In genomic region chr6:148757944-148758343, GRCh38 we compare ENCODE assay signal across 10 cellular contexts. TPM values are rescaled to one million over a fixed set of nuclear protein-coding genes. Genes with fewer than 3 reads are reported as not detected.
A peak's percentile ranks its signal among the peaks of the same experiment; 100 is the strongest.
DNase-seq lines count a peak whose midpoint lies in the region; ATAC-seq and TF ChIP-seq lines count a peak whose summit lies in the region.
"Had no signal": no experiment of that assay in that cellular context is flagged by ENCODE, and none has a peak within 500 bp of the region (broad histone marks: within the 10 kb centered on the region; RNA-seq: fewer than 3 reads in every experiment).

No MANE protein-coding gene starts in this region.

- no peaks in the 10 kb centered on the region for H3K36me3 Mint-ChIP-seq in activated T-cell treated with anti-CD3 and anti-CD28 coated beads, Interleukin-2, amount 50 U/mL, for 24 hours (ENCODE audit: low read depth)
- peaks cover 9% of the 10 kb centered on the region for H3K36me3 Mint-ChIP-seq in stimulated activated memory B cell treated with anti-CD40 and anti-IgM and Interleukin-4, amounts not matched to agents 10 μg/mL and 1 μg/mL and 100 μg/mL, for 72 hours

- H3K27ac ChIP-seq in OCI-LY7 (ENCODE audit: low read depth, low read length, poor library complexity, severe bottlenecking) (peak overlapping the region; percentile 94), SK-N-SH (ENCODE audit: low read depth in 2 of 2, low read length in 1 of 2) (no peak overlapping the region)
- H3K27ac ChIP-seq: VCaP had no signal

- no peaks in the 10 kb centered on the region for H3K9me3 ChIP-seq in OCI-LY7 (ENCODE audit: low read length)
- H3K9me3 ChIP-seq in SK-N-SH: no peaks in the 10 kb centered on the region

- no peak for TF ChIP-seq RAD21 in SK-N-SH (IDR thresholded peaks at IDR 0.05; ENCODE audit: low read length)

- H3K4me1 ChIP-seq in OCI-LY7 (ENCODE audit: insufficient read depth, low read length, poor library complexity, severe bottlenecking): peaks cover 62% of the 10 kb centered on the region
- no peaks in the 10 kb centered on the region for H3K4me1 ChIP-seq in SK-N-SH (ENCODE audit: control insufficient read depth in 1 of 2, insufficient read depth in 2 of 2, low read depth in 1 of 2, low read length in 1 of 2)

- CTCF ChIA-PET in OCI-LY7 (lab: Charles Lee; ENCODE audit: unreplicated experiment) (no interaction called here), SK-N-SH (lab: Yijun Ruan, JAX) (no interaction called here)

- no TSS peak for BruUV-seq in OCI-LY7 (replicated peaks; lab: Mats Ljungman, UMichigan)

- H2AFZ ChIP-seq in OCI-LY7 (ENCODE audit: low read length) (no peak overlapping the region; the same call in 1 of the 2 replicates), SK-N-SH (ENCODE audit: low read depth) (no peak overlapping the region)

- no peaks in the 10 kb centered on the region; the same call in 1 of the 2 replicates for H3K27me3 ChIP-seq in SK-N-SH (ENCODE audit: insufficient read depth)

- H3K27me3 Mint-ChIP-seq in activated T-cell treated with anti-CD3 and anti-CD28 coated beads, Interleukin-2, amount 50 U/mL, for 24 hours: peaks cover 18% of the 10 kb centered on the region
- H3K27me3 Mint-ChIP-seq in stimulated activated memory B cell treated with anti-CD40 and anti-IgM and Interleukin-4, amounts not matched to agents 10 μg/mL and 1 μg/mL and 100 μg/mL, for 72 hours: no peaks in the 10 kb centered on the region

- TF ChIP-seq EP300 in SK-N-SH (IDR thresholded peaks at IDR 0.05; ENCODE audit: borderline replicate concordance in 1 of 2, low read depth in 1 of 2, low read length in 1 of 2): no peak

- H3K9ac ChIP-seq in SK-N-SH: no peak overlapping the region

- no peaks in the 10 kb centered on the region; the same call in 1 of the 2 replicates for H3K36me3 ChIP-seq in OCI-LY7 (ENCODE audit: insufficient read depth, low read length)
- no peaks in the 10 kb centered on the region for H3K36me3 ChIP-seq in SK-N-SH (replicated peaks in 1 of 2; ENCODE audit: control insufficient read depth in 1 of 2, insufficient read depth in 2 of 2, low read length in 1 of 2)

- no peaks in the 10 kb centered on the region for H3K79me2 ChIP-seq in OCI-LY7 (ENCODE audit: insufficient read depth, low read depth, low read length)
- H3K79me2 ChIP-seq in SK-N-SH (ENCODE audit: insufficient read depth): no peaks in the 10 kb centered on the region

- H3K9me2 ChIP-seq in OCI-LY7 (ENCODE audit: insufficient read depth, low read length) (no peaks in the 10 kb centered on the region), SK-N-SH (no peaks in the 10 kb centered on the region)

- H3F3A ChIP-seq in SK-N-SH (replicated peaks; ENCODE audit: insufficient read depth): peaks cover 4% of the 10 kb centered on the region

- peaks cover 59% of the 10 kb centered on the region for H3K4me1 Mint-ChIP-seq in activated T-cell treated with anti-CD3 and anti-CD28 coated beads, Interleukin-2, amount 50 U/mL, for 24 hours (ENCODE audit: low read depth)
- H3K4me1 Mint-ChIP-seq in stimulated activated memory B cell treated with anti-CD40 and anti-IgM and Interleukin-4, amounts not matched to agents 10 μg/mL and 1 μg/mL and 100 μg/mL, for 72 hours: peaks cover 70% of the 10 kb centered on the region

- intact Hi-C loops in OCI-LY7 (cut with micrococcal nuclease; ENCODE audit: unreplicated experiment): no loop called here

- POLR2A ChIA-PET in OCI-LY7 (lab: Charles Lee): interaction anchor here (0.6 to 1.4 kb wide), 5 partner anchors 9 to 832 kb away, joined by 3 read pairs; no protein-coding TSS in a partner anchor
- POLR2A ChIA-PET in SK-N-SH (lab: Yijun Ruan, JAX): no interaction called here

- no peak for TF ChIP-seq CTCF in OCI-LY7 (conservative IDR thresholded peaks at IDR 0.05; ENCODE audit: low read length)
- TF ChIP-seq CTCF in SK-N-SH (IDR thresholded peaks at IDR 0.05): no peak

- H3K27ac Mint-ChIP-seq in activated T-cell treated with anti-CD3 and anti-CD28 coated beads, Interleukin-2, amount 50 U/mL, for 24 hours: peak overlapping the region; percentile 85
- H3K27ac Mint-ChIP-seq in stimulated activated memory B cell treated with anti-CD40 and anti-IgM and Interleukin-4, amounts not matched to agents 10 μg/mL and 1 μg/mL and 100 μg/mL, for 72 hours: peak overlapping the region; percentile 88

- H3K4me2 ChIP-seq in OCI-LY7 (ENCODE audit: low read length) (peak overlapping the region; percentile 62), SK-N-SH (no peak overlapping the region)

- no peak for DNase-seq in activated T-cell treated with anti-CD3 and anti-CD28 coated beads, Interleukin-2, amount 50 U/mL, for 24 hours
- DNase-seq in activated T-cell treated with anti-CD3 and anti-CD28 coated beads, Interleukin-2, amount 50 U/mL, for 1 hour: no peak
- no peak for DNase-seq in OCI-LY7 (ENCODE audit: low spot score)
- DNase-seq in SK-N-SH: no peak
- DNase-seq: activated gamma-delta T cell treated with Interleukin-2 at 50 U/mL for 16 hours had no signal

- 11% methylated on average over 1 of the region's 1 CpG for WGBS in SK-N-SH (ENCODE audit: low lambda C conversion rate)

- no peak overlapping the region for H3K4me3 Mint-ChIP-seq in activated T-cell treated with anti-CD3 and anti-CD28 coated beads, Interleukin-2, amount 50 U/mL, for 24 hours
- H3K4me3 Mint-ChIP-seq in stimulated activated memory B cell treated with anti-CD40 and anti-IgM and Interleukin-4, amounts not matched to agents 10 μg/mL and 1 μg/mL and 100 μg/mL, for 72 hours: peak overlapping the region; percentile 27

- no peaks in the 10 kb centered on the region for H4K20me1 ChIP-seq in OCI-LY7 (ENCODE audit: insufficient read depth, low read length)
- H4K20me1 ChIP-seq in SK-N-SH (ENCODE audit: insufficient read depth): no peaks in the 10 kb centered on the region

- ATAC-seq in HG02938 (IDR thresholded peaks at IDR 0.05; ENCODE audit: unreplicated experiment): peak; percentile 28
- peak; percentile 44 for ATAC-seq in stimulated activated memory B cell treated with anti-CD40 and anti-IgM and Interleukin-4, amounts not matched to agents 10 μg/mL and 1 μg/mL and 100 μg/mL, for 72 hours
- no peak for ATAC-seq in HG03095 (IDR thresholded peaks at IDR 0.05; ENCODE audit: unreplicated experiment)
- no peak for ATAC-seq in GM18873 (IDR thresholded peaks at IDR 0.05; ENCODE audit: low FRiP score, unreplicated experiment)

- H3K4me3 ChIP-seq in OCI-LY7 (ENCODE audit: low read depth, low read length, poor library complexity, severe bottlenecking): peak overlapping the region; percentile 33
- no peak overlapping the region for H3K4me3 ChIP-seq in SK-N-SH (ENCODE audit: low read depth in 2 of 2, low read length in 1 of 2)

- no peaks in the 10 kb centered on the region for H3K9me3 Mint-ChIP-seq in activated T-cell treated with anti-CD3 and anti-CD28 coated beads, Interleukin-2, amount 50 U/mL, for 24 hours
- no peaks in the 10 kb centered on the region for H3K9me3 Mint-ChIP-seq in stimulated activated memory B cell treated with anti-CD40 and anti-IgM and Interleukin-4, amounts not matched to agents 10 μg/mL and 1 μg/mL and 100 μg/mL, for 72 hours

TF ChIP-seq in SK-N-SH, 30 proteins besides CTCF, POLR2A, EP300 and RAD21 (continues in another document):
- TF ChIP-seq FOXM1 (IDR thresholded peaks at IDR 0.05; ENCODE audit: low read depth) (no peak), FOXJ3 (CRISPR knock-in tag; IDR thresholded peaks at IDR 0.05) (no peak), USF1 (IDR thresholded peaks at IDR 0.05; ENCODE audit: borderline replicate concordance, low read depth) (no peak), SIN3A (IDR thresholded peaks at IDR 0.05; ENCODE audit: borderline replicate concordance, low read depth, low read length) (no peak), GABPA (IDR thresholded peaks at IDR 0.05; ENCODE audit: low read depth) (no peak), MXI1 (IDR thresholded peaks at IDR 0.05; ENCODE audit: low read depth, low read length) (no peak), REST (IDR thresholded peaks at IDR 0.05; ENCODE audit: low read depth, low read length) (no peak), RCOR1 (IDR thresholded peaks at IDR 0.05; ENCODE audit: low read length) (no peak), MAX (IDR thresholded peaks at IDR 0.05; ENCODE audit: low read depth) (no peak), SMC3 (IDR thresholded peaks at IDR 0.05; ENCODE audit: low read depth, low read length) (no peak)

RNA-seq across cellular contexts. Expression of gene UST, which starts 11.1 kb away (rescaled TPM):
- 0.59 and 1.4 TPM in 2 replicates for total RNA-seq in OCI-LY7 (2014; rRNA removed; shearing (Covaris generic))
- 3.4 and 4.1 TPM in 2 replicates for total RNA-seq in OCI-LY7 (2022)
- polyA plus RNA-seq in SK-N-SH (2012; rRNA removed): 1.7 and 5.0 TPM in 2 replicates
- 4.6 and 5.0 TPM in 2 replicates for polyA plus RNA-seq in SK-N-SH (2012; cell fraction: cytosol; rRNA removed)
- 1.9 and 2.8 TPM in 2 replicates for polyA plus RNA-seq in SK-N-SH (2012; cell fraction: nucleus; rRNA removed)

Comparison
In these comparisons a context has a peak if more than half of its experiments do, and no peak if none do; other contexts are left out.
1. ATAC-seq: peak in HG02938 (single experiment) and stimulated activated memory B cell treated with anti-CD40 and anti-IgM and Interleukin-4, amounts not matched to agents 10 μg/mL and 1 μg/mL and 100 μg/mL, for 72 hours (single experiment); none in HG03095 (single experiment) and GM18873 (single experiment).